ENCODE assay signal across 1 cellular context in genomic region chr1:17119076-17119743, GRCh38.
TF ChIP-seq lines count a peak whose summit lies in the region.

PADI2 (minus strand) TSS chr1:17119451; CDS start chr1:17119371, 80 bp downstream.

TF ChIP-seq in GM12878, 131 proteins besides CTCF, POLR2A, EP300 and RAD21 (continued from another document):
- TF ChIP-seq MAX (IDR thresholded peaks at IDR 0.05; ENCODE audit: low read depth, low read length): no peak
- no peak for TF ChIP-seq RELA (IDR thresholded peaks at IDR 0.05; ENCODE audit: borderline replicate concordance, partially characterized antibody)
- TF ChIP-seq BCL11A (IDR thresholded peaks at IDR 0.05; ENCODE audit: low read depth, low read length): no peak
- peak; percentile 95 for TF ChIP-seq PBX3 (IDR thresholded peaks at IDR 0.05; ENCODE audit: insufficient replicate concordance, low read depth, low read length)
- TF ChIP-seq PAX5 (IDR thresholded peaks at IDR 0.05; ENCODE audit: borderline replicate concordance, low read depth, low read length): no peak
- TF ChIP-seq SIX5 (IDR thresholded peaks at IDR 0.05; ENCODE audit: low read depth, low read length, severe bottlenecking): no peak
- no peak for TF ChIP-seq TCF12 (IDR thresholded peaks at IDR 0.05; ENCODE audit: low read depth, low read length)
- peak in 1 of 2 experiments; percentile 58; a peak in 1 of 4 replicates for TF ChIP-seq BHLHE40 (IDR thresholded peaks at IDR 0.05; ENCODE audit: borderline replicate concordance in 1 of 2, low read depth in 2 of 2, low read length in 1 of 2)
- TF ChIP-seq HDAC6 (IDR thresholded peaks at IDR 0.05; ENCODE audit: unreplicated experiment): no peak
- no peak for TF ChIP-seq KDM1A (IDR thresholded peaks at IDR 0.05; ENCODE audit: borderline replicate concordance)
- TF ChIP-seq E4F1 (IDR thresholded peaks at IDR 0.05; ENCODE audit: borderline replicate concordance, partially characterized antibody): no peak
- TF ChIP-seq RCOR1 (conservative IDR thresholded peaks at IDR 0.05; ENCODE audit: low read depth, low read length): no peak
- no peak for TF ChIP-seq SRF (IDR thresholded peaks at IDR 0.05; ENCODE audit: low read depth in 2 of 2, low read length in 2 of 2)
- TF ChIP-seq ZBTB33 (IDR thresholded peaks at IDR 0.05): no peak
- no peak for TF ChIP-seq ZNF207 (IDR thresholded peaks at IDR 0.05; ENCODE audit: borderline replicate concordance)
- TF ChIP-seq SMARCA5 (IDR thresholded peaks at IDR 0.05): no peak
- TF ChIP-seq PML (IDR thresholded peaks at IDR 0.05; ENCODE audit: low read length): no peak
- TF ChIP-seq SREBF2 (IDR thresholded peaks at IDR 0.05; ENCODE audit: low read length): no peak
- no peak for TF ChIP-seq SPI1 (IDR thresholded peaks at IDR 0.05; ENCODE audit: borderline replicate concordance, insufficient read depth, low read depth, low read length)
- no peak for TF ChIP-seq BMI1 (IDR thresholded peaks at IDR 0.05; ENCODE audit: borderline replicate concordance)
- no peak for TF ChIP-seq KAT2A (conservative IDR thresholded peaks at IDR 0.05; ENCODE audit: control insufficient read depth, low read depth, low read length)
- no peak for TF ChIP-seq MYB (IDR thresholded peaks at IDR 0.05; ENCODE audit: borderline replicate concordance, low read depth, low read length)
- TF ChIP-seq SP1 (IDR thresholded peaks at IDR 0.05; ENCODE audit: low read depth, low read length): peak; percentile 90
- TF ChIP-seq CBX5 (IDR thresholded peaks at IDR 0.05; ENCODE audit: low read depth): no peak
- no peak for TF ChIP-seq SMC3 (IDR thresholded peaks at IDR 0.05; ENCODE audit: borderline replicate concordance, low read length)
- no peak for TF ChIP-seq IKZF1 (conservative IDR thresholded peaks at IDR 0.05)
- TF ChIP-seq NR2C1 (IDR thresholded peaks at IDR 0.05): no peak
- no peak for TF ChIP-seq TCF7 (IDR thresholded peaks at IDR 0.05; ENCODE audit: borderline replicate concordance)
- TF ChIP-seq ATF7 (IDR thresholded peaks at IDR 0.05; ENCODE audit: low read depth): no peak
- TF ChIP-seq TCF3 (IDR thresholded peaks at IDR 0.05; ENCODE audit: borderline replicate concordance, insufficient read depth, low read depth, low read length): no peak
- TF ChIP-seq MLLT1 (IDR thresholded peaks at IDR 0.05): no peak
- TF ChIP-seq IRF3 (IDR thresholded peaks at IDR 0.05): no peak
- no peak for TF ChIP-seq RBBP5 (conservative IDR thresholded peaks at IDR 0.05)
- no peak for TF ChIP-seq NRF1 (conservative IDR thresholded peaks at IDR 0.05; ENCODE audit: low read depth, low read length)
- TF ChIP-seq CBX3 (IDR thresholded peaks at IDR 0.05; ENCODE audit: borderline replicate concordance, low read depth): no peak
- TF ChIP-seq NKRF (conservative IDR thresholded peaks at IDR 0.05): peak; percentile 46; the same call in 1 of the 2 replicates
- TF ChIP-seq PKNOX1 (IDR thresholded peaks at IDR 0.05): peak; percentile 98
- no peak for TF ChIP-seq ZNF622 (IDR thresholded peaks at IDR 0.05)
- no peak for TF ChIP-seq TBL1XR1 (IDR thresholded peaks at IDR 0.05; ENCODE audit: low read depth, low read length)
- TF ChIP-seq TARDBP (IDR thresholded peaks at IDR 0.05; ENCODE audit: borderline replicate concordance): no peak
- no peak for TF ChIP-seq E2F4 (IDR thresholded peaks at IDR 0.05; ENCODE audit: low read depth, low read length)
